Comparison of ENCODE assay signal across 28 cellular contexts in the genomic region with DNA sequence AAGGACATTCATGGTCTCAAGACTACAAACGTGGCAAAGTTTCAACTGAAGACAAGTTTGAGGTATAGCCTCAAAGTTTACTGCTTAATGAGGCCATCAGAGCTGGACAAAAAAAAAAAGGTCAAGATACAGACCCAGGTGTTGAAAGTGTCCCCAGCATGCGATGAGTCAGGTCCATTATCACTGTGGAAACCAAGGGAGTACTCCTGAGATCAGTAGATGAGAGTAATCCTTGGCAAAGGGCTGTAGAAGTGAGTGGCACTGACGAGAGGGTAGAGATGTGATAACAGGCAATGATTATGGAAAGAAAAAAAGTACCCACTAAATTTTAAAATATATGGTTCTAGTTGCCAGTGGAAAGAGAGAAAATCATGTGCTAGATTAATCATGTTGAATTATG.
A peak's percentile ranks its signal among the peaks of the same experiment; 100 is the strongest.
DNase-seq lines count a peak whose midpoint lies in the region; ATAC-seq and TF ChIP-seq lines count a peak whose summit lies in the region.
"Had no signal": no experiment of that assay in that cellular context is flagged by ENCODE, and none has a peak within 500 bp of the region (broad histone marks: within the 10 kb centered on the region; RNA-seq: fewer than 3 reads in every experiment).

No MANE protein-coding gene starts in this region.

- ATAC-seq in T-helper 17 cell (no peak), GM19035 (IDR thresholded peaks at IDR 0.05; ENCODE audit: unreplicated experiment) (no peak)
- ATAC-seq in stimulated activated effector memory CD8-positive, alpha-beta T cell treated with anti-CD3 and anti-CD28 coated beads, Interleukin-12 subunit alpha, Interleukin-12 subunit beta, amount 100 ng/mL, for 72 hours = peak; percentile 58
- ATAC-seq: heart left ventricle, HepG2, left ventricle myocardium superior, right cardiac atrium had no signal

- no peaks in the 10 kb centered on the region for H3K27me3 Mint-ChIP-seq in activated naive CD4-positive, alpha-beta T cell treated with anti-CD3 and anti-CD28 coated beads, Interleukin-2, amount 50 U/mL, for 24 hours
- no peaks in the 10 kb centered on the region for H3K27me3 Mint-ChIP-seq in T-helper 17 cell
- no peaks in the 10 kb centered on the region for H3K27me3 Mint-ChIP-seq in activated T-helper 2 cell treated with anti-CD3 and anti-CD28 coated beads, Interferon-gamma antibody, Interleukin-2, Interleukin-4, amounts not matched to agents 10 μg/mL and 5 μg/mL and 100 μg/mL, durations not matched to agents 14 hours and 24 hours and 36 hours (ENCODE audit: low read depth)

- in situ Hi-C loops in brain microvascular endothelial cell (cut with HindIII; ENCODE audit: low pct_ligation_motif_present, low sequenced_read_pairs) = no loop called here

- H3K27me3 ChIP-seq in brain microvascular endothelial cell (replicated peaks) = no peaks in the 10 kb centered on the region
- H3K27me3 ChIP-seq: BLaER1 treated with 17β-estradiol and CSF1 and Interleukin-3, amounts not matched to agents 10 nM and 100 nM; esophagus squamous epithelium; heart left ventricle; neutrophil; SJSA1; transverse colon had no signal

- no peak for TF ChIP-seq CTCF in brain microvascular endothelial cell (IDR thresholded peaks at IDR 0.05; ENCODE audit: low read depth, low read length, missing control alignments)

- H3K36me3 ChIP-seq in brain microvascular endothelial cell (replicated peaks) = no peaks in the 10 kb centered on the region
- H3K36me3 ChIP-seq: BLaER1 treated with 17β-estradiol and CSF1 and Interleukin-3, amounts not matched to agents 10 nM and 100 nM; esophagus squamous epithelium; heart left ventricle; neutrophil; SJSA1; transverse colon had no signal

- no peaks in the 10 kb centered on the region for H3K36me3 Mint-ChIP-seq in activated naive CD4-positive, alpha-beta T cell treated with anti-CD3 and anti-CD28 coated beads, Interleukin-2, amount 50 U/mL, for 24 hours
- no peaks in the 10 kb centered on the region for H3K36me3 Mint-ChIP-seq in T-helper 17 cell (ENCODE audit: low read depth)
- no peaks in the 10 kb centered on the region for H3K36me3 Mint-ChIP-seq in activated T-helper 2 cell treated with anti-CD3 and anti-CD28 coated beads, Interferon-gamma antibody, Interleukin-2, Interleukin-4, amounts not matched to agents 10 μg/mL and 5 μg/mL and 100 μg/mL, durations not matched to agents 14 hours and 24 hours and 36 hours (ENCODE audit: low read depth)
- H3K36me3 Mint-ChIP-seq in stimulated activated effector memory CD8-positive, alpha-beta T cell treated with anti-CD3 and anti-CD28 coated beads, Interleukin-12 subunit alpha, Interleukin-12 subunit beta, amount 100 ng/mL, for 72 hours = peaks cover 5% of the 10 kb centered on the region
- H3K36me3 Mint-ChIP-seq: brain had no signal

- no peak overlapping the region for H3K4me3 ChIP-seq in brain microvascular endothelial cell (ENCODE audit: low read depth, low read length)
- H3K4me3 ChIP-seq: BLaER1 treated with 17β-estradiol and CSF1 and Interleukin-3, amounts not matched to agents 10 nM and 100 nM; esophagus squamous epithelium; GM23248; heart left ventricle; SJSA1; smooth muscle cell; transverse colon had no signal

- no peaks in the 10 kb centered on the region for H3K9me3 ChIP-seq in T-helper 17 cell (ENCODE audit: control insufficient read depth, low read length, poor library complexity, severe bottlenecking)
- H3K9me3 ChIP-seq: BLaER1 treated with 17β-estradiol and CSF1 and Interleukin-3, amounts not matched to agents 10 nM and 100 nM; esophagus squamous epithelium; heart left ventricle; neutrophil; SJSA1; transverse colon had no signal

- intact Hi-C loops in activated T-helper 2 cell treated with anti-CD3 and anti-CD28 coated beads, Interferon-gamma antibody, Interleukin-2, Interleukin-4, amounts not matched to agents 10 μg/mL and 5 μg/mL and 100 μg/mL, durations not matched to agents 14 hours and 24 hours and 36 hours (cut with micrococcal nuclease) = loop anchor here (5.0 kb wide), 1 partner anchor 104 kb away; no protein-coding TSS in a partner anchor

- no peaks in the 10 kb centered on the region for H3K9me3 Mint-ChIP-seq in activated naive CD4-positive, alpha-beta T cell treated with anti-CD3 and anti-CD28 coated beads, Interleukin-2, amount 50 U/mL, for 24 hours
- H3K9me3 Mint-ChIP-seq in activated T-helper 2 cell treated with anti-CD3 and anti-CD28 coated beads, Interferon-gamma antibody, Interleukin-2, Interleukin-4, amounts not matched to agents 10 μg/mL and 5 μg/mL and 100 μg/mL, durations not matched to agents 14 hours and 24 hours and 36 hours = no peaks in the 10 kb centered on the region
- H3K9me3 Mint-ChIP-seq in stimulated activated effector memory CD8-positive, alpha-beta T cell treated with anti-CD3 and anti-CD28 coated beads, Interleukin-12 subunit alpha, Interleukin-12 subunit beta, amount 100 ng/mL, for 72 hours = no peaks in the 10 kb centered on the region
- H3K9me3 Mint-ChIP-seq: brain had no signal

- H3K4me3 Mint-ChIP-seq in activated naive CD4-positive, alpha-beta T cell treated with anti-CD3 and anti-CD28 coated beads, Interleukin-2, amount 50 U/mL, for 24 hours = peak overlapping the region; percentile 24
- peak overlapping the region; percentile 70 for H3K4me3 Mint-ChIP-seq in T-helper 17 cell
- H3K4me3 Mint-ChIP-seq in activated T-helper 2 cell treated with anti-CD3 and anti-CD28 coated beads, Interferon-gamma antibody, Interleukin-2, Interleukin-4, amounts not matched to agents 10 μg/mL and 5 μg/mL and 100 μg/mL, durations not matched to agents 14 hours and 24 hours and 36 hours (ENCODE audit: low read depth) = peak overlapping the region; percentile 80
- H3K4me3 Mint-ChIP-seq in stimulated activated effector memory CD8-positive, alpha-beta T cell treated with anti-CD3 and anti-CD28 coated beads, Interleukin-12 subunit alpha, Interleukin-12 subunit beta, amount 100 ng/mL, for 72 hours = peak overlapping the region; percentile 71
- H3K4me3 Mint-ChIP-seq: brain had no signal

- H3K27ac Mint-ChIP-seq in activated naive CD4-positive, alpha-beta T cell treated with anti-CD3 and anti-CD28 coated beads, Interleukin-2, amount 50 U/mL, for 24 hours = peak overlapping the region; percentile 85
- peak overlapping the region; percentile 98 for H3K27ac Mint-ChIP-seq in T-helper 17 cell
- H3K27ac Mint-ChIP-seq in activated T-helper 2 cell treated with anti-CD3 and anti-CD28 coated beads, Interferon-gamma antibody, Interleukin-2, Interleukin-4, amounts not matched to agents 10 μg/mL and 5 μg/mL and 100 μg/mL, durations not matched to agents 14 hours and 24 hours and 36 hours = peak overlapping the region; percentile 93
- H3K27ac Mint-ChIP-seq in stimulated activated effector memory CD8-positive, alpha-beta T cell treated with anti-CD3 and anti-CD28 coated beads, Interleukin-12 subunit alpha, Interleukin-12 subunit beta, amount 100 ng/mL, for 72 hours = peak overlapping the region; percentile 95
- H3K27ac Mint-ChIP-seq: brain had no signal

- H3K27ac ChIP-seq in brain microvascular endothelial cell = no peak overlapping the region
- H3K27ac ChIP-seq: BLaER1 treated with 17β-estradiol and CSF1 and Interleukin-3, amounts not matched to agents 10 nM and 100 nM; esophagus squamous epithelium; GM23248; heart left ventricle; neutrophil; RWPE1; SJSA1; transverse colon had no signal

- no peak for DNase-seq in activated naive CD4-positive, alpha-beta T cell treated with Interleukin-2 at 50 U/mL for 16 hours
- DNase-seq in T-helper 17 cell (no peak), brain microvascular endothelial cell (no peak)
- no peak for DNase-seq in activated T-helper 2 cell treated with anti-CD3 and anti-CD28 coated beads, Interferon-gamma antibody, Interleukin-2, Interleukin-4, amounts not matched to agents 10 μg/mL and 5 μg/mL and 100 μg/mL, durations not matched to agents 14 hours and 24 hours and 36 hours (ENCODE audit: low spot score)
- no peak for DNase-seq in stimulated activated effector memory CD8-positive, alpha-beta T cell treated with anti-CD3 and anti-CD28 coated beads, Interleukin-12 subunit alpha, Interleukin-12 subunit beta, amount 100 ng/mL, for 72 hours (ENCODE audit: low spot score in 2 of 2)
- DNase-seq: cerebellar nuclear complex, DND-41, esophagus squamous epithelium, foreskin melanocyte, GF-D8, heart left ventricle, kidney, left ventricle myocardium superior, NCI-H2029, NCI-H524 treated with DMSO at 0.1 percent for 48 hours, OCI-M1, right cardiac atrium, transverse colon had no signal

- H3K4me1 Mint-ChIP-seq in activated naive CD4-positive, alpha-beta T cell treated with anti-CD3 and anti-CD28 coated beads, Interleukin-2, amount 50 U/mL, for 24 hours = peaks cover 63% of the 10 kb centered on the region
- H3K4me1 Mint-ChIP-seq in T-helper 17 cell = peaks cover 42% of the 10 kb centered on the region
- peaks cover 52% of the 10 kb centered on the region for H3K4me1 Mint-ChIP-seq in activated T-helper 2 cell treated with anti-CD3 and anti-CD28 coated beads, Interferon-gamma antibody, Interleukin-2, Interleukin-4, amounts not matched to agents 10 μg/mL and 5 μg/mL and 100 μg/mL, durations not matched to agents 14 hours and 24 hours and 36 hours (ENCODE audit: low read depth)
- H3K4me1 Mint-ChIP-seq in stimulated activated effector memory CD8-positive, alpha-beta T cell treated with anti-CD3 and anti-CD28 coated beads, Interleukin-12 subunit alpha, Interleukin-12 subunit beta, amount 100 ng/mL, for 72 hours = peaks cover 45% of the 10 kb centered on the region

Comparison
In these comparisons a context has a peak if more than half of its experiments do, and no peak if none do; other contexts are left out.
1. H3K4me3 Mint-ChIP-seq: peak in every context shown above with its lines; median percentile 80 in activated T-helper 2 cell treated with anti-CD3 and anti-CD28 coated beads, Interferon-gamma antibody, Interleukin-2, Interleukin-4, amounts not matched to agents 10 μg/mL and 5 μg/mL and 100 μg/mL, durations not matched to agents 14 hours and 24 hours and 36 hours; 71 in stimulated activated effector memory CD8-positive, alpha-beta T cell treated with anti-CD3 and anti-CD28 coated beads, Interleukin-12 subunit alpha, Interleukin-12 subunit beta, amount 100 ng/mL, for 72 hours; 70 in T-helper 17 cell; 24 in activated naive CD4-positive, alpha-beta T cell treated with anti-CD3 and anti-CD28 coated beads, Interleukin-2, amount 50 U/mL, for 24 hours.